Comparison of ENCODE assay signal across 1 cellular context in the genomic region with DNA sequence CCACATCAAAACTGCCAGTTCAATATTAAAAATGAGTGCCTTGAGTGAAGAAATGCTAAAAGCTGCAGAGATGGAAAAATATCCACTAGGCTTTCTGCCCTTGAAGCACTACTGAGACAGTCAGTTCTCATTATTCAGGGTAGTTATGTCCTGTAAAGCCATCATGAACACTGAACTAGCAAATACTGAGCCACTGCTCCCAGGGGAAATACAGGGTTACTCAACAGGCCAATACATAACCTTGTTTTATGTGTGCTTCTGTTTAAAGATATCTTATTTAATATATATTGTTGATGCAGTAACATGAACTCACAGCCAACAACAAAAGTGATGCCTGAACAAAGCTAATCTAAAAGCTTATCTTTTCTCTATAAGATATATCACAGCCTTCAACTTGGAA.
TF ChIP-seq lines count a peak whose summit lies in the region.

No MANE protein-coding gene starts in this region.

TF ChIP-seq in GM23338, 12 proteins besides CTCF, POLR2A, EP300 and RAD21:
- TF ChIP-seq STAT1 (IDR thresholded peaks at IDR 0.05; ENCODE audit: unreplicated experiment), result no peak
- no peak for TF ChIP-seq ZNF114 (CRISPR knock-in tag; IDR thresholded peaks at IDR 0.05)
- no peak for TF ChIP-seq EZH2phosphoT487 (IDR thresholded peaks at IDR 0.05; ENCODE audit: unreplicated experiment)
- TF ChIP-seq ETS1 (IDR thresholded peaks at IDR 0.05), result no peak
- TF ChIP-seq EZH2 (IDR thresholded peaks at IDR 0.05; ENCODE audit: low read depth, unreplicated experiment), result no peak
- TF ChIP-seq NANOG (IDR thresholded peaks at IDR 0.05; ENCODE audit: borderline replicate concordance), result no peak
- TF ChIP-seq, protein P1, sequence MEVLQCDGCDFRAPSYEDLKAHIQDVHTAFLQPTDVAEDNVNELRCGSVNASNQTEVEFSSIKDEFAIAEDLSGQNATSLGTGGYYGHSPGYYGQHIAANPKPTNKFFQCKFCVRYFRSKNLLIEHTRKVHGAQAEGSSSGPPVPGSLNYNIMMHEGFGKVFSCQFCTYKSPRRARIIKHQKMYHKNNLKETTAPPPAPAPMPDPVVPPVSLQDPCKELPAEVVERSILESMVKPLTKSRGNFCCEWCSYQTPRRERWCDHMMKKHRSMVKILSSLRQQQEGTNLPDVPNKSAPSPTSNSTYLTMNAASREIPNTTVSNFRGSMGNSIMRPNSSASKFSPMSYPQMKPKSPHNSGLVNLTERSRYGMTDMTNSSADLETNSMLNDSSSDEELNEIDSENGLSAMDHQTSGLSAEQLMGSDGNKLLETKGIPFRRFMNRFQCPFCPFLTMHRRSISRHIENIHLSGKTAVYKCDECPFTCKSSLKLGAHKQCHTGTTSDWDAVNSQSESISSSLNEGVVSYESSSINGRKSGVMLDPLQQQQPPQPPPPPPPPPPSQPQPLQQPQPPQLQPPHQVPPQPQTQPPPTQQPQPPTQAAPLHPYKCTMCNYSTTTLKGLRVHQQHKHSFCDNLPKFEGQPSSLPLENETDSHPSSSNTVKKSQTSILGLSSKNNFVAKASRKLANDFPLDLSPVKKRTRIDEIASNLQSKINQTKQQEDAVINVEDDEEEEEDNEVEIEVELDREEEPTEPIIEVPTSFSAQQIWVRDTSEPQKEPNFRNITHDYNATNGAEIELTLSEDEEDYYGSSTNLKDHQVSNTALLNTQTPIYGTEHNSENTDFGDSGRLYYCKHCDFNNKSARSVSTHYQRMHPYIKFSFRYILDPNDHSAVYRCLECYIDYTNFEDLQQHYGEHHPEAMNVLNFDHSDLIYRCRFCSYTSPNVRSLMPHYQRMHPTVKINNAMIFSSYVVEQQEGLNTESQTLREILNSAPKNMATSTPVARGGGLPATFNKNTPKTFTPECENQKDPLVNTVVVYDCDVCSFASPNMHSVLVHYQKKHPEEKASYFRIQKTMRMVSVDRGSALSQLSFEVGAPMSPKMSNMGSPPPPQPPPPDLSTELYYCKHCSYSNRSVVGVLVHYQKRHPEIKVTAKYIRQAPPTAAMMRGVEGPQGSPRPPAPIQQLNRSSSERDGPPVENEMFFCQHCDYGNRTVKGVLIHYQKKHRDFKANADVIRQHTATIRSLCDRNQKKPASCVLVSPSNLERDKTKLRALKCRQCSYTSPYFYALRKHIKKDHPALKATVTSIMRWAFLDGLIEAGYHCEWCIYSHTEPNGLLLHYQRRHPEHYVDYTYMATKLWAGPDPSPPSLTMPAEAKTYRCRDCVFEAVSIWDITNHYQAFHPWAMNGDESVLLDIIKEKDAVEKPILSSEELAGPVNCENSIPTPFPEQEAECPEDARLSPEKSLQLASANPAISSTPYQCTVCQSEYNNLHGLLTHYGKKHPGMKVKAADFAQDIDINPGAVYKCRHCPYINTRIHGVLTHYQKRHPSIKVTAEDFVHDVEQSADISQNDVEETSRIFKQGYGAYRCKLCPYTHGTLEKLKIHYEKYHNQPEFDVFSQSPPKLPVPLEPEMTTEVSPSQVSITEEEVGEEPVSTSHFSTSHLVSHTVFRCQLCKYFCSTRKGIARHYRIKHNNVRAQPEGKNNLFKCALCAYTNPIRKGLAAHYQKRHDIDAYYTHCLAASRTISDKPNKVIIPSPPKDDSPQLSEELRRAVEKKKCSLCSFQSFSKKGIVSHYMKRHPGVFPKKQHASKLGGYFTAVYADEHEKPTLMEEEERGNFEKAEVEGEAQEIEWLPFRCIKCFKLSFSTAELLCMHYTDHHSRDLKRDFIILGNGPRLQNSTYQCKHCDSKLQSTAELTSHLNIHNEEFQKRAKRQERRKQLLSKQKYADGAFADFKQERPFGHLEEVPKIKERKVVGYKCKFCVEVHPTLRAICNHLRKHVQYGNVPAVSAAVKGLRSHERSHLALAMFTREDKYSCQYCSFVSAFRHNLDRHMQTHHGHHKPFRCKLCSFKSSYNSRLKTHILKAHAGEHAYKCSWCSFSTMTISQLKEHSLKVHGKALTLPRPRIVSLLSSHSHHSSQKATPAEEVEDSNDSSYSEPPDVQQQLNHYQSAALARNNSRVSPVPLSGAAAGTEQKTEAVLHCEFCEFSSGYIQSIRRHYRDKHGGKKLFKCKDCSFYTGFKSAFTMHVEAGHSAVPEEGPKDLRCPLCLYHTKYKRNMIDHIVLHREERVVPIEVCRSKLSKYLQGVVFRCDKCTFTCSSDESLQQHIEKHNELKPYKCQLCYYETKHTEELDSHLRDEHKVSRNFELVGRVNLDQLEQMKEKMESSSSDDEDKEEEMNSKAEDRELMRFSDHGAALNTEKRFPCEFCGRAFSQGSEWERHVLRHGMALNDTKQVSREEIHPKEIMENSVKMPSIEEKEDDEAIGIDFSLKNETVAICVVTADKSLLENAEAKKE (CRISPR knock-in tag; IDR thresholded peaks at IDR 0.05), result no peak
TF ChIP-seq in GM23338: peak in this region for 0.
